ENCODE assay signal across 1 cellular context in genomic region chr2:48448274-48449061, GRCh38.
TF ChIP-seq lines count a peak whose summit lies in the region.

No MANE protein-coding gene starts in this region.

TF ChIP-seq in GM12878, 131 proteins besides CTCF, POLR2A, EP300 and RAD21 (continued from another document):
- no peak for TF ChIP-seq SUPT20H (IDR thresholded peaks at IDR 0.05; ENCODE audit: borderline replicate concordance, control insufficient read depth, low read depth, low read length)
- TF ChIP-seq RELA (IDR thresholded peaks at IDR 0.05; ENCODE audit: borderline replicate concordance, partially characterized antibody), result no peak
- 0 out of 2 replicates have a peak, but pooled peaks have one; percentile 7 for TF ChIP-seq FOXM1 (IDR thresholded peaks at IDR 0.05; ENCODE audit: low read depth, low read length)
- TF ChIP-seq USF2 (IDR thresholded peaks at IDR 0.05; ENCODE audit: borderline replicate concordance, low read depth, low read length), result no peak
- TF ChIP-seq, protein P1, sequence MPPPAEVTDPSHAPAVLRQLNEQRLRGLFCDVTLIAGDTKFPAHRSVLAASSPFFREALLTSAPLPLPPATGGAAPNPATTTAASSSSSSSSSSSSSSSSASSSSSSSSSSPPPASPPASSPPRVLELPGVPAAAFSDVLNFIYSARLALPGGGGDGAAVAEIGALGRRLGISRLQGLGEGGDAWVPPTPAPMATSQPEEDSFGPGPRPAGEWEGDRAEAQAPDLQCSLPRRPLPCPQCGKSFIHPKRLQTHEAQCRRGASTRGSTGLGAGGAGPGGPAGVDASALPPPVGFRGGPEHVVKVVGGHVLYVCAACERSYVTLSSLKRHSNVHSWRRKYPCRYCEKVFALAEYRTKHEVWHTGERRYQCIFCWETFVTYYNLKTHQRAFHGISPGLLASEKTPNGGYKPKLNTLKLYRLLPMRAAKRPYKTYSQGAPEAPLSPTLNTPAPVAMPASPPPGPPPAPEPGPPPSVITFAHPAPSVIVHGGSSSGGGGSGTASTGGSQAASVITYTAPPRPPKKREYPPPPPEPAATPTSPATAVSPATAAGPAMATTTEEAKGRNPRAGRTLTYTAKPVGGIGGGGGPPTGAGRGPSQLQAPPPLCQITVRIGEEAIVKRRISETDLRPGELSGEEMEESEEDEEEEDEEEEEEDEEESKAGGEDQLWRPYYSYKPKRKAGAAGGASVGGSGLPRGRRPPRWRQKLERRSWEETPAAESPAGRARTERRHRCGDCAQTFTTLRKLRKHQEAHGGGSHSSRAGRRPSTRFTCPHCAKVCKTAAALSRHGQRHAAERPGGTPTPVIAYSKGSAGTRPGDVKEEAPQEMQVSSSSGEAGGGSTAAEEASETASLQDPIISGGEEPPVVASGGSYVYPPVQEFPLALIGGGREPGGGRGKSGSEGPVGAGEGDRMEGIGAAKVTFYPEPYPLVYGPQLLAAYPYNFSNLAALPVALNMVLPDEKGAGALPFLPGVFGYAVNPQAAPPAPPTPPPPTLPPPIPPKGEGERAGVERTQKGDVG (CRISPR knock-in tag; IDR thresholded peaks at IDR 0.05), result no peak
- no peak for TF ChIP-seq FOXK2 (IDR thresholded peaks at IDR 0.05)
- no peak for TF ChIP-seq PML (IDR thresholded peaks at IDR 0.05; ENCODE audit: low read length)
- TF ChIP-seq MTA3 (IDR thresholded peaks at IDR 0.05; ENCODE audit: borderline replicate concordance, low read length), result peak; percentile 37; the same call in 1 of the 2 replicates
- TF ChIP-seq, protein P2, sequence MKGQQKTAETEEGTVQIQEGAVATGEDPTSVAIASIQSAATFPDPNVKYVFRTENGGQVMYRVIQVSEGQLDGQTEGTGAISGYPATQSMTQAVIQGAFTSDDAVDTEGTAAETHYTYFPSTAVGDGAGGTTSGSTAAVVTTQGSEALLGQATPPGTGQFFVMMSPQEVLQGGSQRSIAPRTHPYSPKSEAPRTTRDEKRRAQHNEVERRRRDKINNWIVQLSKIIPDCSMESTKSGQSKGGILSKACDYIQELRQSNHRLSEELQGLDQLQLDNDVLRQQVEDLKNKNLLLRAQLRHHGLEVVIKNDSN (IDR thresholded peaks at IDR 0.05; ENCODE audit: borderline replicate concordance, extremely low read length, insufficient read depth, low read depth, low read length), result no peak
- TF ChIP-seq PRDM15 (CRISPR knock-in tag; IDR thresholded peaks at IDR 0.05), result no peak
- no peak for TF ChIP-seq ZZZ3 (IDR thresholded peaks at IDR 0.05; ENCODE audit: control insufficient read depth, insufficient read length, low read depth)
- no peak for TF ChIP-seq HDGF (IDR thresholded peaks at IDR 0.05)
- TF ChIP-seq BMI1 (IDR thresholded peaks at IDR 0.05; ENCODE audit: borderline replicate concordance), result no peak
- TF ChIP-seq SIN3A (IDR thresholded peaks at IDR 0.05; ENCODE audit: low read depth, low read length), result no peak
- TF ChIP-seq, protein P3, sequence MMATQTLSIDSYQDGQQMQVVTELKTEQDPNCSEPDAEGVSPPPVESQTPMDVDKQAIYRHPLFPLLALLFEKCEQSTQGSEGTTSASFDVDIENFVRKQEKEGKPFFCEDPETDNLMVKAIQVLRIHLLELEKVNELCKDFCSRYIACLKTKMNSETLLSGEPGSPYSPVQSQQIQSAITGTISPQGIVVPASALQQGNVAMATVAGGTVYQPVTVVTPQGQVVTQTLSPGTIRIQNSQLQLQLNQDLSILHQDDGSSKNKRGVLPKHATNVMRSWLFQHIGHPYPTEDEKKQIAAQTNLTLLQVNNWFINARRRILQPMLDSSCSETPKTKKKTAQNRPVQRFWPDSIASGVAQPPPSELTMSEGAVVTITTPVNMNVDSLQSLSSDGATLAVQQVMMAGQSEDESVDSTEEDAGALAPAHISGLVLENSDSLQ (IDR thresholded peaks at IDR 0.05), result no peak
- peak; percentile 62 for TF ChIP-seq NFIC (IDR thresholded peaks at IDR 0.05; ENCODE audit: low read depth, low read length)
- TF ChIP-seq, protein P4, sequence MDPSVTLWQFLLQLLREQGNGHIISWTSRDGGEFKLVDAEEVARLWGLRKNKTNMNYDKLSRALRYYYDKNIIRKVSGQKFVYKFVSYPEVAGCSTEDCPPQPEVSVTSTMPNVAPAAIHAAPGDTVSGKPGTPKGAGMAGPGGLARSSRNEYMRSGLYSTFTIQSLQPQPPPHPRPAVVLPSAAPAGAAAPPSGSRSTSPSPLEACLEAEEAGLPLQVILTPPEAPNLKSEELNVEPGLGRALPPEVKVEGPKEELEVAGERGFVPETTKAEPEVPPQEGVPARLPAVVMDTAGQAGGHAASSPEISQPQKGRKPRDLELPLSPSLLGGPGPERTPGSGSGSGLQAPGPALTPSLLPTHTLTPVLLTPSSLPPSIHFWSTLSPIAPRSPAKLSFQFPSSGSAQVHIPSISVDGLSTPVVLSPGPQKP (IDR thresholded peaks at IDR 0.05; ENCODE audit: low read depth, low read length), result no peak
- no peak for TF ChIP-seq CBX5 (IDR thresholded peaks at IDR 0.05; ENCODE audit: low read depth)
- TF ChIP-seq, protein P5, sequence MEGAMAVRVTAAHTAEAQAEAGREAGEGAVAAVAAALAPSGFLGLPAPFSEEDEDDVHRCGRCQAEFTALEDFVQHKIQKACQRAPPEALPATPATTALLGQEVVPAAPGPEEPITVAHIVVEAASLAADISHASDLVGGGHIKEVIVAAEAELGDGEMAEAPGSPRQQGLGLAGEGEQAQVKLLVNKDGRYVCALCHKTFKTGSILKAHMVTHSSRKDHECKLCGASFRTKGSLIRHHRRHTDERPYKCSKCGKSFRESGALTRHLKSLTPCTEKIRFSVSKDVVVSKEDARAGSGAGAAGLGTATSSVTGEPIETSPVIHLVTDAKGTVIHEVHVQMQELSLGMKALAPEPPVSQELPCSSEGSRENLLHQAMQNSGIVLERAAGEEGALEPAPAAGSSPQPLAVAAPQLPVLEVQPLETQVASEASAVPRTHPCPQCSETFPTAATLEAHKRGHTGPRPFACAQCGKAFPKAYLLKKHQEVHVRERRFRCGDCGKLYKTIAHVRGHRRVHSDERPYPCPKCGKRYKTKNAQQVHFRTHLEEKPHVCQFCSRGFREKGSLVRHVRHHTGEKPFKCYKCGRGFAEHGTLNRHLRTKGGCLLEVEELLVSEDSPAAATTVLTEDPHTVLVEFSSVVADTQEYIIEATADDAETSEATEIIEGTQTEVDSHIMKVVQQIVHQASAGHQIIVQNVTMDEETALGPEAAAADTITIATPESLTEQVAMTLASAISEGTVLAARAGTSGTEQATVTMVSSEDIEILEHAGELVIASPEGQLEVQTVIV (IDR thresholded peaks at IDR 0.05; ENCODE audit: borderline replicate concordance, partially characterized antibody), result no peak
- TF ChIP-seq, protein P6, sequence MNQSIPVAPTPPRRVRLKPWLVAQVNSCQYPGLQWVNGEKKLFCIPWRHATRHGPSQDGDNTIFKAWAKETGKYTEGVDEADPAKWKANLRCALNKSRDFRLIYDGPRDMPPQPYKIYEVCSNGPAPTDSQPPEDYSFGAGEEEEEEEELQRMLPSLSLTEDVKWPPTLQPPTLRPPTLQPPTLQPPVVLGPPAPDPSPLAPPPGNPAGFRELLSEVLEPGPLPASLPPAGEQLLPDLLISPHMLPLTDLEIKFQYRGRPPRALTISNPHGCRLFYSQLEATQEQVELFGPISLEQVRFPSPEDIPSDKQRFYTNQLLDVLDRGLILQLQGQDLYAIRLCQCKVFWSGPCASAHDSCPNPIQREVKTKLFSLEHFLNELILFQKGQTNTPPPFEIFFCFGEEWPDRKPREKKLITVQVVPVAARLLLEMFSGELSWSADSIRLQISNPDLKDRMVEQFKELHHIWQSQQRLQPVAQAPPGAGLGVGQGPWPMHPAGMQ (IDR thresholded peaks at IDR 0.05; ENCODE audit: borderline replicate concordance), result no peak
- no peak for TF ChIP-seq SMC3 (IDR thresholded peaks at IDR 0.05; ENCODE audit: borderline replicate concordance, low read length)
TF ChIP-seq in GM12878: peak in this region for 16.
